Comparison of ENCODE assay signal across 15 cellular contexts in the genomic region with DNA sequence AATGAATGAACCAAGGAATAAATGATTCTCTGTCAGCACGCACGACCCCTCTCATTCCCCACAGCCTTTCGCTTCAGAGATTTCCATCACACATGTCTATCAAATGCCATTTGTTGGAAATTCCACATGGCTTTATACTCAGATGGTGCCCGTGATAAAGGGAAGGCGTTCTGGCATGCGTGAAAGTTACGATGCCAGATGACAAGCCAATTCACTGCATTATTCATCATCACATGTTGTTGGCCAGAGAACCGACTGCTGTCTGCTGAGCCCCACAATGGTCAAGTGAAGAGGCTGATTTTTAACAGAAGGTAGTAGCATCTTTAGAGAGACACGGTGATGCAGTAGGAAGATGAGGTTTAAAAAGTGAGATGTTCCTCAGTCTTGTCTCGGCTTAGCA.
DNase-seq lines count a peak whose midpoint lies in the region; ATAC-seq, FAIRE-seq and TF ChIP-seq lines count a peak whose summit lies in the region.
"Had no signal": no experiment of that assay in that cellular context is flagged by ENCODE, and none has a peak within 500 bp of the region (broad histone marks: within the 10 kb centered on the region; RNA-seq: fewer than 3 reads in every experiment).

No MANE protein-coding gene starts in this region.

- no peak overlapping the region for H3K4me3 ChIP-seq in bronchial epithelial cell (ENCODE audit: low read depth, low read length)
- H3K4me3 ChIP-seq: SJSA1 had no signal

- ATAC-seq in GM21381 (IDR thresholded peaks at IDR 0.05; ENCODE audit: unreplicated experiment) = no peak

- H3K27me3 ChIP-seq in bronchial epithelial cell (ENCODE audit: control insufficient read depth, insufficient read depth, low read length) = no peaks in the 10 kb centered on the region
- H3K27me3 ChIP-seq: SJSA1 had no signal

- DNase-seq in SK-MEL-5 (ENCODE audit: low read depth, low spot score) = peak; percentile 37
- DNase-seq in bronchial epithelial cell (ENCODE audit: low read depth) = no peak
- DNase-seq in medulla oblongata (ENCODE audit: extremely low spot score) = peak; percentile 29
- peak; percentile 77 for DNase-seq in superior temporal gyrus (ENCODE audit: extremely low spot score)
- DNase-seq in UCSD-AML1 (lab: John Stamatoyannopoulos, UW; ENCODE audit: unreplicated experiment) = no peak
- DNase-seq in NCI-H187 (lab: John Stamatoyannopoulos, UW) = no peak
- DNase-seq: ACHN, DND-41, KG1, NCI-H1417, NCI-H2029 treated with DMSO at 0.1 percent for 48 hours, NCI-H2171, NCI-H526 had no signal

- FAIRE-seq in bronchial epithelial cell (lab: Jason Lieb, UNC) = peak; percentile 64

- no peak for TF ChIP-seq CTCF in bronchial epithelial cell (IDR thresholded peaks at IDR 0.05; ENCODE audit: insufficient read depth, low read length, severe bottlenecking)

- H3K36me3 ChIP-seq in bronchial epithelial cell (ENCODE audit: control insufficient read depth, insufficient read depth, low read length) = no peaks in the 10 kb centered on the region
- H3K36me3 ChIP-seq: SJSA1 had no signal

- in situ Hi-C loops in SK-MEL-5 (cut with HindIII; ENCODE audit: low pct_unique_long_range_greater_than_20kb, low sequenced_read_pairs) = no loop called here

Comparison
In these comparisons a context has a peak if more than half of its experiments do, and no peak if none do; other contexts are left out.
1. DNase-seq: peak in SK-MEL-5 (single experiment), medulla oblongata (single experiment) and superior temporal gyrus (single experiment); none in bronchial epithelial cell (single experiment), UCSD-AML1 (single experiment) and NCI-H187 (0 of 2).